In genomic region chr4:7760228-7760627, GRCh38 we compare ENCODE assay signal across 20 cellular contexts.
DNase-seq lines count a peak whose midpoint lies in the region; ATAC-seq and TF ChIP-seq lines count a peak whose summit lies in the region.
"Had no signal": no experiment of that assay in that cellular context is flagged by ENCODE, and none has a peak within 500 bp of the region (broad histone marks: within the 10 kb centered on the region; RNA-seq: fewer than 3 reads in every experiment).

No MANE protein-coding gene starts in this region.

- no peaks in the 10 kb centered on the region for H3K27me3 ChIP-seq in A673 (replicated peaks; ENCODE audit: insufficient read depth, low read depth, low read length, poor library complexity)
- H3K27me3 ChIP-seq in hepatocyte: no peaks in the 10 kb centered on the region
- H3K27me3 ChIP-seq: BLaER1, transverse colon had no signal

- H3K36me3 ChIP-seq in A673 (ENCODE audit: insufficient read depth, low read length, poor library complexity, severe bottlenecking): peaks cover 9% of the 10 kb centered on the region
- H3K36me3 ChIP-seq in hepatocyte (replicated peaks; ENCODE audit: insufficient read depth, low read depth): no peaks in the 10 kb centered on the region

- H3K4me1 Mint-ChIP-seq in T-helper 2 cell treated with Interferon-gamma antibody and Interleukin-4, amounts not matched to agents 5 μg/mL and 100 μg/mL, for 36 hours (ENCODE audit: low read depth): peaks cover 17% of the 10 kb centered on the region
- H3K4me1 Mint-ChIP-seq in activated CD8-positive, alpha-beta T cell treated with anti-CD3 and anti-CD28 coated beads for 36 hours (ENCODE audit: low read depth): peaks cover 38% of the 10 kb centered on the region
- H3K4me1 Mint-ChIP-seq in glutamatergic neuron (ENCODE audit: low read depth, unreplicated experiment): peaks cover 37% of the 10 kb centered on the region

- intact Hi-C loops in A673 (cut with micrococcal nuclease; ENCODE audit: unreplicated experiment): loop anchor here (5.0 kb wide), 1 partner anchor 227 kb away; no protein-coding TSS in a partner anchor
- intact Hi-C loops in activated CD8-positive, alpha-beta T cell treated with anti-CD3 and anti-CD28 coated beads for 36 hours (cut with micrococcal nuclease): loop anchor here (5.0 kb wide), 1 partner anchor 42 kb away; no protein-coding TSS in a partner anchor

- H3K4me2 ChIP-seq in hepatocyte: no peak overlapping the region

- no peaks in the 10 kb centered on the region for H3K79me2 ChIP-seq in hepatocyte

- H3K36me3 Mint-ChIP-seq in T-helper 2 cell treated with Interferon-gamma antibody and Interleukin-4, amounts not matched to agents 5 μg/mL and 100 μg/mL, for 36 hours (ENCODE audit: low read depth): peaks cover 1% of the 10 kb centered on the region
- H3K36me3 Mint-ChIP-seq in activated CD8-positive, alpha-beta T cell treated with anti-CD3 and anti-CD28 coated beads for 36 hours (ENCODE audit: low read depth): peaks cover 2% of the 10 kb centered on the region
- H3K36me3 Mint-ChIP-seq in glutamatergic neuron (ENCODE audit: unreplicated experiment): peaks cover 5% of the 10 kb centered on the region
- H3K36me3 Mint-ChIP-seq: stimulated activated memory B cell treated with anti-CD40 and anti-IgM and Interleukin-4, amounts not matched to agents 10 μg/mL and 1 μg/mL and 100 μg/mL, for 72 hours had no signal

- peaks cover 36% of the 10 kb centered on the region for H3K4me1 ChIP-seq in A673 (ENCODE audit: insufficient read depth, low read length, poor library complexity, severe bottlenecking)
- H3K4me1 ChIP-seq in hepatocyte (ENCODE audit: insufficient read depth): no peaks in the 10 kb centered on the region

- TF ChIP-seq CTCF in A673 (conservative IDR thresholded peaks at IDR 0.05; ENCODE audit: low read depth, low read length) (no peak), glutamatergic neuron (IDR thresholded peaks at IDR 0.05; ENCODE audit: partially characterized antibody, unreplicated experiment) (no peak), hepatocyte (IDR thresholded peaks at IDR 0.05; ENCODE audit: poor library complexity) (no peak)
- TF ChIP-seq CTCF in activated CD8-positive, alpha-beta T cell treated with anti-CD3 and anti-CD28 coated beads for 36 hours (IDR thresholded peaks at IDR 0.05): no peak

- no peaks in the 10 kb centered on the region for H4K20me1 ChIP-seq in hepatocyte (ENCODE audit: insufficient read depth, poor library complexity, severe bottlenecking)
- H4K20me1 ChIP-seq: BLaER1 had no signal

- WGBS in hepatocyte (ENCODE audit: low lambda C conversion rate, missing lambda C conversion rate): 93% methylated on average over 9 of the region's 9 CpGs

- no peaks in the 10 kb centered on the region for H3K27me3 Mint-ChIP-seq in T-helper 2 cell treated with Interferon-gamma antibody and Interleukin-4, amounts not matched to agents 5 μg/mL and 100 μg/mL, for 36 hours (ENCODE audit: low read depth)
- H3K27me3 Mint-ChIP-seq in activated CD8-positive, alpha-beta T cell treated with anti-CD3 and anti-CD28 coated beads for 36 hours: no peaks in the 10 kb centered on the region
- peaks cover 53% of the 10 kb centered on the region for H3K27me3 Mint-ChIP-seq in glutamatergic neuron (ENCODE audit: unreplicated experiment)

- H3K4me3 ChIP-seq in A673 (ENCODE audit: low read depth, low read length, poor library complexity, severe bottlenecking) (no peak overlapping the region), hepatocyte (no peak overlapping the region)
- H3K4me3 ChIP-seq: BLaER1, transverse colon had no signal

- no peak for DNase-seq in T-helper 2 cell treated with Interferon-gamma antibody and Interleukin-4, amounts not matched to agents 5 μg/mL and 100 μg/mL, for 36 hours (ENCODE audit: low spot score)
- DNase-seq in T-helper 2 cell (no peak), A673 (ENCODE audit: low spot score) (no peak), glutamatergic neuron (no peak), hepatocyte (ENCODE audit: low spot score) (no peak), kidney glomerular epithelial cell (lab: John Stamatoyannopoulos, UW) (no peak), activated gamma-delta T cell (lab: John Stamatoyannopoulos, UW) (no peak)
- no peak for DNase-seq in activated CD8-positive, alpha-beta T cell treated with anti-CD3 and anti-CD28 coated beads for 36 hours
- DNase-seq: 8988T, anterior cingulate cortex, Karpas-422, midbrain, NCI-H1092 treated with DMSO at 0.1 percent for 48 hours, NCI-H2081, NCI-H510A, retina, SIG-M5, transverse colon had no signal

- H3K9me3 ChIP-seq in A673 (ENCODE audit: low read depth, low read length, poor library complexity, severe bottlenecking) (no peaks in the 10 kb centered on the region), hepatocyte (ENCODE audit: low read depth) (no peaks in the 10 kb centered on the region)
- H3K9me3 ChIP-seq: BLaER1, transverse colon had no signal

- H3K9me2 ChIP-seq in hepatocyte (replicated peaks; ENCODE audit: insufficient read depth): no peaks in the 10 kb centered on the region

- POLR2A ChIA-PET in A673 (lab: Charles Lee; ENCODE audit: low non-redundant PET): no interaction called here
- POLR2A ChIA-PET in activated CD8-positive, alpha-beta T cell treated with anti-CD3 and anti-CD28 coated beads for 36 hours (lab: Charles Lee): interaction anchor here (0.8 to 2.3 kb wide), 3 partner anchors 10 to 13 kb away, joined by 3 to 10 read pairs (median 5); no protein-coding TSS in a partner anchor

- no TSS peak for BruUV-seq in A673 (replicated peaks; lab: Mats Ljungman, UMichigan)

- peak overlapping the region; percentile 95 for H3K27ac Mint-ChIP-seq in T-helper 2 cell treated with Interferon-gamma antibody and Interleukin-4, amounts not matched to agents 5 μg/mL and 100 μg/mL, for 36 hours
- H3K27ac Mint-ChIP-seq in activated CD8-positive, alpha-beta T cell treated with anti-CD3 and anti-CD28 coated beads for 36 hours: peak overlapping the region; percentile 87
- H3K27ac Mint-ChIP-seq in glutamatergic neuron (ENCODE audit: unreplicated experiment): no peak overlapping the region
- H3K27ac Mint-ChIP-seq: stimulated activated memory B cell treated with anti-CD40 and anti-IgM and Interleukin-4, amounts not matched to agents 10 μg/mL and 1 μg/mL and 100 μg/mL, for 72 hours had no signal

- peak overlapping the region; percentile 86 for H3K4me3 Mint-ChIP-seq in T-helper 2 cell treated with Interferon-gamma antibody and Interleukin-4, amounts not matched to agents 5 μg/mL and 100 μg/mL, for 36 hours
- H3K4me3 Mint-ChIP-seq in activated CD8-positive, alpha-beta T cell treated with anti-CD3 and anti-CD28 coated beads for 36 hours: peak overlapping the region; percentile 72
- H3K4me3 Mint-ChIP-seq in glutamatergic neuron (ENCODE audit: unreplicated experiment): peak overlapping the region; percentile 46
- H3K4me3 Mint-ChIP-seq: stimulated activated memory B cell treated with anti-CD40 and anti-IgM and Interleukin-4, amounts not matched to agents 10 μg/mL and 1 μg/mL and 100 μg/mL, for 72 hours had no signal

- H3K27ac ChIP-seq in A673 (ENCODE audit: low read depth, low read length, poor library complexity, severe bottlenecking): peak overlapping the region; percentile 74
- H3K27ac ChIP-seq in hepatocyte: no peak overlapping the region
- H3K27ac ChIP-seq: BLaER1 had no signal

- CTCF ChIA-PET in A673 (lab: Charles Lee): no interaction called here
- CTCF ChIA-PET in activated CD8-positive, alpha-beta T cell treated with anti-CD3 and anti-CD28 coated beads for 36 hours (lab: Charles Lee): interaction anchor here (1.0 to 5.7 kb wide), 5 partner anchors 8 to 226 kb away, joined by 3 to 63 read pairs (median 3); no protein-coding TSS in a partner anchor

- H2AFZ ChIP-seq in hepatocyte: no peak overlapping the region

- no peaks in the 10 kb centered on the region for H3K9me3 Mint-ChIP-seq in T-helper 2 cell treated with Interferon-gamma antibody and Interleukin-4, amounts not matched to agents 5 μg/mL and 100 μg/mL, for 36 hours
- H3K9me3 Mint-ChIP-seq in activated CD8-positive, alpha-beta T cell treated with anti-CD3 and anti-CD28 coated beads for 36 hours: no peaks in the 10 kb centered on the region
- H3K9me3 Mint-ChIP-seq in glutamatergic neuron (ENCODE audit: unreplicated experiment): peaks cover 78% of the 10 kb centered on the region
- H3K9me3 Mint-ChIP-seq: stimulated activated memory B cell treated with anti-CD40 and anti-IgM and Interleukin-4, amounts not matched to agents 10 μg/mL and 1 μg/mL and 100 μg/mL, for 72 hours had no signal

- no peak for ATAC-seq in activated CD8-positive, alpha-beta T cell treated with anti-CD3 and anti-CD28 coated beads for 36 hours
- ATAC-seq: stimulated activated memory B cell treated with anti-CD40 and anti-IgM and Interleukin-4, amounts not matched to agents 10 μg/mL and 1 μg/mL and 100 μg/mL, for 72 hours had no signal
